Comparison of ENCODE assay signal across 17 cellular contexts in the genomic region with DNA sequence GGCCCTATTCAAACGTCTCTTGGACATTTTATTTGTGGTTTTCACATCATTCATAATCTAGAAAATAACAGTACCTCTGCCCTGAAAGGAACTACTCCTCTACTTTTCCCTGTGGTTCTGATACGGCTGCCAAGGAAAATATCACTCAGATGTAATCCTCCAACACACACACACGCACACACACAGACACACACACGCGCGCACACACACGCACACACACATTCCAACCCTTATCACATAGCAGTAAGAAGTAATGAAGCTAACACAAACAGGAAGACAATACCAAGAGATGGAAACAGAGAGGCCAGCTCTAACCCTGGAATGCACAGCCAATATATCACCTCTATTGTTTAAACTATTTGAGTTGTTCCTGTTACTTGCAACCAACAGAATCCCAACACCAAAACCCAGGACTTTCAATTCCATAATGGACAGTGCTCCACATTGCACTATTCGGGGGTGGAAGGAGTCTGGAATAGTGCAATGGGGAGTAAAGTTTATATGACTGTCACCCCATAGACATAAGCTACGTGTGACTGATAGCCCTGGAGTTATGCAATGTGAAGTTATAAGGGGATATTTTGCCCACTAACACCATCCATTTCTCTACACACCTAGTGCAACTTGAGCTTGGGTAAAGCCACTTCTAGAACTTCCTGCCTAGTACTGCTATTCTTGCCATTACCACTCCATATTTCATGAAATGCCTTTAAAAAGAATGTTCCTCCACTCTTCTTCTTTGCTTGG.
A peak's percentile ranks its signal among the peaks of the same experiment; 100 is the strongest.
DNase-seq lines count a peak whose midpoint lies in the region; FAIRE-seq and TF ChIP-seq lines count a peak whose summit lies in the region.
"Had no signal": no experiment of that assay in that cellular context is flagged by ENCODE, and none has a peak within 500 bp of the region (broad histone marks: within the 10 kb centered on the region; RNA-seq: fewer than 3 reads in every experiment).

No MANE protein-coding gene starts in this region.

- H3K9ac ChIP-seq in kidney (ENCODE audit: low read length in 2 of 2) = no peak overlapping the region

- peaks cover 51% of the 10 kb centered on the region for H3K4me1 Mint-ChIP-seq in chondrocyte (ENCODE audit: low read depth)

- no peaks in the 10 kb centered on the region for H3K36me3 ChIP-seq in kidney (ENCODE audit: control insufficient read depth in 1 of 2, insufficient read depth in 2 of 2, low read length in 2 of 2)
- H3K36me3 ChIP-seq in spleen = no peaks in the 10 kb centered on the region

- H3K27me3 Mint-ChIP-seq in chondrocyte (ENCODE audit: low read depth) = no peaks in the 10 kb centered on the region
- H3K27me3 Mint-ChIP-seq: activated CD4-positive, alpha-beta memory T cell treated with anti-CD3 and anti-CD28 coated beads for 36 hours; activated naive CD8-positive, alpha-beta T cell had no signal

- no peak for TF ChIP-seq POLR2A in spleen (IDR thresholded peaks at IDR 0.05)

- H3K27me3 ChIP-seq in spleen (replicated peaks in 1 of 7) = no peaks in the 10 kb centered on the region

- DNase-seq in SIG-M5 treated with dmso at 0.1 percent for 504 hours (lab: John Stamatoyannopoulos, UW; ENCODE audit: unreplicated experiment) (peak; percentile 27), SIG-M5 (lab: John Stamatoyannopoulos, UW) (no peak), chondrocyte (ENCODE audit: low spot score) (no peak), kidney (peak; percentile 43), spleen (no peak), NCI-H345 treated with DMSO at 0.1 percent for 48 hours (lab: John Stamatoyannopoulos, UW; ENCODE audit: unreplicated experiment) (no peak), dedifferentiated amniotic fluid mesenchymal stem cell (ENCODE audit: extremely low spot score) (no peak), OCI-M2 (lab: John Stamatoyannopoulos, UW; ENCODE audit: unreplicated experiment) (no peak)
- DNase-seq: 8988T; activated CD4-positive, alpha-beta memory T cell treated with anti-CD3 and anti-CD28 coated beads for 36 hours; DND-41; endodermal cell; NCI-H1417 treated with DMSO at 0.1 percent for 48 hours; NCI-H748 treated with DMSO at 0.1 percent for 48 hours; nucleus accumbens; stimulated activated CD4-positive, alpha-beta T cell treated with anti-CD3 and anti-CD28 coated beads, Interleukin-4, amount 100 ng/mL, for 4 hours had no signal

- peaks cover 9% of the 10 kb centered on the region for H3K9me3 Mint-ChIP-seq in chondrocyte (ENCODE audit: low read depth)
- H3K9me3 Mint-ChIP-seq: activated CD4-positive, alpha-beta memory T cell treated with anti-CD3 and anti-CD28 coated beads for 36 hours; endodermal cell had no signal

- H3K27ac ChIP-seq in kidney (ENCODE audit: low read depth in 2 of 2, low read length in 2 of 2) (no peak overlapping the region), spleen (peak overlapping the region in 7 of 8 donors; percentile 52 to 82 (median 80))

- WGBS in spleen, 5 donors = 58 to 86% (median 70%) methylated on average over 9 of the region's 9 CpGs

- H3K4me1 ChIP-seq in kidney (ENCODE audit: control insufficient read depth in 1 of 2, insufficient read depth in 1 of 2, low read depth in 1 of 2, low read length in 2 of 2) = peaks cover 5 to 6% of the 10 kb centered on the region in 2 donors
- H3K4me1 ChIP-seq in spleen = peaks cover 0 to 30% (median 14%) of the 10 kb centered on the region in 6 donors

- no peak overlapping the region for H3K4me3 ChIP-seq in kidney (ENCODE audit: low read length in 2 of 2)
- H3K4me3 ChIP-seq in spleen = no peak overlapping the region

- H3K9me3 ChIP-seq in kidney (ENCODE audit: control insufficient read depth in 1 of 2, low read length in 2 of 2) (no peaks in the 10 kb centered on the region), spleen (no peaks in the 10 kb centered on the region)

- no peak overlapping the region for H3K4me3 Mint-ChIP-seq in chondrocyte (ENCODE audit: unreplicated experiment)
- H3K4me3 Mint-ChIP-seq: activated CD4-positive, alpha-beta memory T cell treated with anti-CD3 and anti-CD28 coated beads for 36 hours; activated naive CD8-positive, alpha-beta T cell; endodermal cell had no signal

- intact Hi-C loops in kidney (cut with DNase I) = no loop called here
- intact Hi-C loops in spleen (cut with DNase I; ENCODE audit: low total_unique reads) = no loop called here

- peak overlapping the region; percentile 88 for H3K27ac Mint-ChIP-seq in chondrocyte (ENCODE audit: unreplicated experiment)
- H3K27ac Mint-ChIP-seq: activated CD4-positive, alpha-beta memory T cell treated with anti-CD3 and anti-CD28 coated beads for 36 hours; activated naive CD8-positive, alpha-beta T cell; endodermal cell had no signal

- no peak for FAIRE-seq in kidney (lab: Jason Lieb, UNC)

- H3K36me3 Mint-ChIP-seq in chondrocyte (ENCODE audit: low read depth) = no peaks in the 10 kb centered on the region
- H3K36me3 Mint-ChIP-seq: activated CD4-positive, alpha-beta memory T cell treated with anti-CD3 and anti-CD28 coated beads for 36 hours; activated naive CD8-positive, alpha-beta T cell had no signal

- TF ChIP-seq CTCF in chondrocyte (IDR thresholded peaks at IDR 0.05) (no peak), kidney (IDR thresholded peaks at IDR 0.05; ENCODE audit: borderline replicate concordance, extremely low read depth, insufficient read depth) (no peak), spleen (IDR thresholded peaks at IDR 0.05 in 8 of 11, conservative IDR thresholded peaks at IDR 0.05 in 3 of 11) (no peak)

Comparison
In these comparisons a context has a peak if more than half of its experiments do, and no peak if none do; other contexts are left out.
1. DNase-seq: peak in SIG-M5 treated with dmso at 0.1 percent for 504 hours (single experiment) and kidney (single experiment); none in SIG-M5 (single experiment), chondrocyte (single experiment), spleen (single experiment), NCI-H345 treated with DMSO at 0.1 percent for 48 hours (single experiment), dedifferentiated amniotic fluid mesenchymal stem cell (single experiment) and OCI-M2 (single experiment).
2. H3K27ac ChIP-seq: peak in spleen (7 of 8); none in kidney (0 of 2).